8 cellular contexts compared by ENCODE assay signal in genomic region chr6:44245391-44245911, GRCh38. TPM values are rescaled to one million over a fixed set of nuclear protein-coding genes. Genes with fewer than 3 reads are reported as not detected.
A peak's percentile ranks its signal among the peaks of the same experiment; 100 is the strongest.
DNase-seq lines count a peak whose midpoint lies in the region; ATAC-seq and TF ChIP-seq lines count a peak whose summit lies in the region.

No MANE protein-coding gene starts in this region.

- CTCF ChIA-PET in activated CD4-positive, alpha-beta T cell treated with anti-CD3 and anti-CD28 coated beads for 36 hours (lab: Charles Lee), result interaction anchor here (1.2 to 4.9 kb wide), 5 partner anchors 8 to 88 kb away, joined by 4 to 40 read pairs (median 5); partner anchors contain the start of genes SLC29A1 and SLC35B2

- no peaks in the 10 kb centered on the region for H3K9me3 Mint-ChIP-seq in activated CD4-positive, alpha-beta T cell treated with anti-CD3 and anti-CD28 coated beads for 36 hours (ENCODE audit: low read depth)

- in situ Hi-C loops in astrocyte of the cerebellum (cut with HindIII; ENCODE audit: low sequenced_read_pairs), result no loop called here

- no peak for TF ChIP-seq POLR2A in lower leg skin (IDR thresholded peaks at IDR 0.05)

- intact Hi-C loops in activated CD4-positive, alpha-beta T cell treated with anti-CD3 and anti-CD28 coated beads for 36 hours (cut with DNase I, micrococcal nuclease), result loop anchor here (5.0 to 10.0 kb wide), 4 partner anchors 473 to 1129 kb away; partner anchors contain the start of genes POLH (in 1 of the 2), POLR1C (in 1 of the 2), SUPT3H (in 1 of the 2) and VEGFA (in 1 of the 2)
- intact Hi-C loops in lower leg skin (cut with DNase I; ENCODE audit: low total_unique reads), result no loop called here

- H3K27me3 Mint-ChIP-seq in activated CD4-positive, alpha-beta T cell treated with anti-CD3 and anti-CD28 coated beads for 36 hours, result no peaks in the 10 kb centered on the region

- H3K4me1 ChIP-seq in liver (ENCODE audit: control insufficient read depth in 4 of 4, insufficient read depth in 4 of 4, low read length in 3 of 4), result peaks cover 5 to 25% (median 20%) of the 10 kb centered on the region in 4 donors
- peaks cover 3 to 28% of the 10 kb centered on the region in 2 donors for H3K4me1 ChIP-seq in thoracic aorta (ENCODE audit: control insufficient read depth in 1 of 2, low read depth in 2 of 2)

- peak overlapping the region; percentile 99 to 100 for H3K27ac ChIP-seq in liver (ENCODE audit: low read depth in 1 of 2, low read length in 2 of 2)
- peak overlapping the region; percentile 92 to 95 for H3K27ac ChIP-seq in thoracic aorta

- peak overlapping the region; percentile 32 to 93 for H3K9ac ChIP-seq in liver (ENCODE audit: low read depth in 1 of 2, low read length in 2 of 2)

- H3K9me3 ChIP-seq in liver (ENCODE audit: control insufficient read depth in 4 of 4, low read length in 3 of 4) (no peaks in the 10 kb centered on the region), thoracic aorta (no peaks in the 10 kb centered on the region)

- peaks cover 31% of the 10 kb centered on the region for H3K4me1 Mint-ChIP-seq in activated CD4-positive, alpha-beta T cell treated with anti-CD3 and anti-CD28 coated beads for 36 hours

- H3K4me3 Mint-ChIP-seq in activated CD4-positive, alpha-beta T cell treated with anti-CD3 and anti-CD28 coated beads for 36 hours, result peak overlapping the region; percentile 97

- 75% methylated on average over 12 of the region's 12 CpGs for WGBS in liver
- 64 to 70% methylated on average over 11 to 12 of the region's 12 CpGs for WGBS in lower leg skin, 2 donors

- no peak for ATAC-seq in activated CD4-positive, alpha-beta T cell treated with anti-CD3 and anti-CD28 coated beads for 36 hours
- ATAC-seq in thoracic aorta (ENCODE audit: insufficient number of reproducible peaks, low FRiP score, low read depth), result no peak

- TF ChIP-seq CTCF in astrocyte of the cerebellum (IDR thresholded peaks at IDR 0.05; ENCODE audit: low read depth, low read length, missing control alignments) (no peak), liver (IDR thresholded peaks at IDR 0.05; ENCODE audit: low read depth, low read length, missing input control) (no peak), thoracic aorta (IDR thresholded peaks at IDR 0.05) (no peak), lower leg skin (IDR thresholded peaks at IDR 0.05) (no peak)

- H3K4me3 ChIP-seq in astrocyte of the cerebellum (ENCODE audit: low read depth, low read length) (peak overlapping the region; percentile 98), liver (ENCODE audit: low read depth in 1 of 3, low read length in 3 of 3) (peak overlapping the region; percentile 28 to 74 (median 48)), thoracic aorta (peak overlapping the region; percentile 95), lower leg skin (ENCODE audit: low read depth, poor library complexity, severe bottlenecking) (no peak overlapping the region)

- POLR2A ChIA-PET in activated CD4-positive, alpha-beta T cell treated with anti-CD3 and anti-CD28 coated beads for 36 hours (lab: Charles Lee), result interaction anchor here (3.6 to 5.0 kb wide), 2 partner anchors 11 to 22 kb away, joined by 55 to 70 read pairs; partner anchors contain the start of genes SLC29A1 and SLC35B2

- peaks cover 37% of the 10 kb centered on the region for H3K36me3 Mint-ChIP-seq in activated CD4-positive, alpha-beta T cell treated with anti-CD3 and anti-CD28 coated beads for 36 hours (ENCODE audit: low read depth)

- no peak for DNase-seq in activated CD4-positive, alpha-beta T cell treated with anti-CD3 and anti-CD28 coated beads for 36 hours
- no peak for DNase-seq in activated CD4-positive, alpha-beta T cell treated with anti-CD3 and anti-CD28 coated beads, Interleukin-2, amount 50 U/mL, for 48 hours
- DNase-seq in astrocyte of the cerebellum (ENCODE audit: low read depth) (no peak), thoracic aorta (ENCODE audit: low spot score) (no peak), HT-29 (ENCODE audit: low spot score) (no peak), hypothalamus (lab: John Stamatoyannopoulos, UW) (no peak), lower leg skin (ENCODE audit: low spot score in 2 of 2) (no peak)

- H3K36me3 ChIP-seq in liver (ENCODE audit: control insufficient read depth in 4 of 4, insufficient read depth in 3 of 4, low read depth in 1 of 4, low read length in 3 of 4), result peaks cover 2 to 18% (median 13%) of the 10 kb centered on the region in 4 donors
- H3K36me3 ChIP-seq in thoracic aorta, result peaks cover 14% of the 10 kb centered on the region

- H3K27me3 ChIP-seq in liver (ENCODE audit: control insufficient read depth in 4 of 4, insufficient read depth in 4 of 4, low read length in 3 of 4) (no peaks in the 10 kb centered on the region), thoracic aorta (replicated peaks; ENCODE audit: insufficient read depth) (no peaks in the 10 kb centered on the region)

- TF ChIP-seq RAD21 in liver (IDR thresholded peaks at IDR 0.05), result no peak

- peak overlapping the region; percentile 99 for H3K27ac Mint-ChIP-seq in activated CD4-positive, alpha-beta T cell treated with anti-CD3 and anti-CD28 coated beads for 36 hours

TF ChIP-seq in liver, 16 proteins besides CTCF, POLR2A, EP300 and RAD21 (continues in another document):
- TF ChIP-seq EGR1 (IDR thresholded peaks at IDR 0.05; ENCODE audit: low read depth in 2 of 2) (no peak), FOXA1 (IDR thresholded peaks at IDR 0.05) (no peak), REST (IDR thresholded peaks at IDR 0.05) (no peak), ZBTB33 (IDR thresholded peaks at IDR 0.05) (no peak), TAF1 (conservative IDR thresholded peaks at IDR 0.05) (no peak)

RNA-seq across cellular contexts. Expression of gene HSP90AB1, which starts 1.4 kb away (rescaled TPM):
- total RNA-seq in activated CD4-positive, alpha-beta T cell treated with anti-CD3 and anti-CD28 coated beads for 36 hours, result 1,000 to 10,000 TPM; 2,120 to 2,263 TPM
- total RNA-seq in liver (100 to 1,000 TPM; 170 to 281 TPM), thoracic aorta (100 to 1,000 TPM; 405 to 695 TPM), lower leg skin (100 to 1,000 TPM; 505 to 604 (median 551) TPM)
- 100 to 1,000 TPM; 129 to 235 TPM for polyA plus RNA-seq in liver
- 751 and 810 TPM in 2 replicates for total RNA-seq in HT-29 (2014; rRNA removed; shearing (Covaris generic))

RNA-seq across cellular contexts. Expression of gene SLC35B2, which starts 11.9 kb away (rescaled TPM):
- 10 to 100 TPM; 14.1 TPM for total RNA-seq in activated CD4-positive, alpha-beta T cell treated with anti-CD3 and anti-CD28 coated beads for 36 hours
- total RNA-seq in liver (10 to 100 TPM; 19.8 to 22.4 TPM), thoracic aorta (10 to 100 TPM; 19.9 to 33.3 TPM), lower leg skin (10 to 100 TPM; 18.0 to 40.6 (median 32.6) TPM)
- polyA plus RNA-seq in liver, result 10 to 100 TPM; 18.9 to 27.0 TPM
- total RNA-seq in HT-29 (2014; rRNA removed; shearing (Covaris generic)), result 189 and 193 TPM in 2 replicates

RNA-seq across cellular contexts. Expression of gene NFKBIE, which starts 19.9 kb away (rescaled TPM):
- 10 to 100 TPM; 17.2 to 19.9 TPM for total RNA-seq in activated CD4-positive, alpha-beta T cell treated with anti-CD3 and anti-CD28 coated beads for 36 hours
- total RNA-seq in liver (1 to 10 TPM; 4.9 TPM), thoracic aorta (10 to 100 TPM in 1 of 2 donors, 1 to 10 TPM in 1; 5.5 to 10.6 TPM), lower leg skin (10 to 100 TPM; 10.8 to 21.1 (median 17.3) TPM)
- 1 to 10 TPM; 3.7 to 4.6 TPM for polyA plus RNA-seq in liver
- total RNA-seq in HT-29 (2014; rRNA removed; shearing (Covaris generic)), result 11.2 and 19.3 TPM in 2 replicates

RNA-seq across cellular contexts. Expression of gene SLC29A1, which starts 22.1 kb away (rescaled TPM):
- 10 to 100 TPM; 59.8 to 98.3 TPM for total RNA-seq in activated CD4-positive, alpha-beta T cell treated with anti-CD3 and anti-CD28 coated beads for 36 hours
- total RNA-seq in liver (10 to 100 TPM; 15.8 to 67.2 TPM), thoracic aorta (100 to 1,000 TPM; 132 to 172 TPM), lower leg skin (10 to 100 TPM; 54.6 to 86.4 (median 82.5) TPM)
- 10 to 100 TPM; 15.1 to 17.5 TPM for polyA plus RNA-seq in liver
- 30.8 and 33.4 TPM in 2 replicates for total RNA-seq in HT-29 (2014; rRNA removed; shearing (Covaris generic))

RNA-seq across cellular contexts. Expression of gene TMEM151B, which starts 24.8 kb away (rescaled TPM):
- under 1 TPM in 1 of 2 experiments, not detected in 1; 0.09 TPM for total RNA-seq in activated CD4-positive, alpha-beta T cell treated with anti-CD3 and anti-CD28 coated beads for 36 hours
- total RNA-seq in liver (not detected), thoracic aorta (not detected), lower leg skin (under 1 TPM in 2 of 4 donors, not detected in 2; 0.10 to 0.42 TPM)
- not detected for polyA plus RNA-seq in liver
- not detected in 2 replicates for total RNA-seq in HT-29 (2014; rRNA removed; shearing (Covaris generic))
